1 cellular context compared by ENCODE assay signal in genomic region chr12:53500776-53501614, GRCh38.
TF ChIP-seq lines count a peak whose summit lies in the region.

Gene TARBP2 (plus strand): TSS chr12:53501283. CDS start chr12:53501409, 126 bp downstream.

TF ChIP-seq in HEK293, 187 proteins besides CTCF, POLR2A, EP300 and RAD21 (continued from another document):
- TF ChIP-seq ZNF639 (tag by site-specific recombination; IDR thresholded peaks at IDR 0.05), result peak; percentile 85
- TF ChIP-seq ZNF48 (tag by site-specific recombination; IDR thresholded peaks at IDR 0.05), result no peak
- peak; percentile 60; the same call in 1 of the 2 replicates for TF ChIP-seq KLF9 (tag by site-specific recombination; IDR thresholded peaks at IDR 0.05; ENCODE audit: low read depth)
- TF ChIP-seq KLF10 (tag by site-specific recombination; IDR thresholded peaks at IDR 0.05), result 0 out of 2 replicates have a peak, but pooled peaks have one; percentile 49
- no peak for TF ChIP-seq RBAK (tag by site-specific recombination; IDR thresholded peaks at IDR 0.05)
- TF ChIP-seq KLF8 (tag by site-specific recombination; IDR thresholded peaks at IDR 0.05), result peak; percentile 89
- TF ChIP-seq ZNF174 (tag by site-specific recombination; IDR thresholded peaks at IDR 0.05), result no peak
- TF ChIP-seq ZNF140 (tag by site-specific recombination; IDR thresholded peaks at IDR 0.05), result no peak
- no peak for TF ChIP-seq BCL6B (tag by site-specific recombination; IDR thresholded peaks at IDR 0.05)
- TF ChIP-seq ZNF112 (tag by site-specific recombination; IDR thresholded peaks at IDR 0.05), result no peak
- no peak for TF ChIP-seq ZNF791 (tag by site-specific recombination; IDR thresholded peaks at IDR 0.05)
- peak; percentile 100 for TF ChIP-seq ZNF76 (tag by site-specific recombination; IDR thresholded peaks at IDR 0.05; ENCODE audit: borderline replicate concordance, low read depth)
- TF ChIP-seq SALL2 (tag by site-specific recombination; IDR thresholded peaks at IDR 0.05; ENCODE audit: borderline replicate concordance), result no peak
- TF ChIP-seq ZNF19 (tag by site-specific recombination; IDR thresholded peaks at IDR 0.05; ENCODE audit: low read depth), result no peak
- TF ChIP-seq ZNF184 (tag by site-specific recombination; IDR thresholded peaks at IDR 0.05), result no peak
- no peak for TF ChIP-seq SCRT1 (tag by site-specific recombination; IDR thresholded peaks at IDR 0.05; ENCODE audit: borderline replicate concordance)
- no peak for TF ChIP-seq ZNF664 (tag by site-specific recombination; IDR thresholded peaks at IDR 0.05)
- no peak for TF ChIP-seq ZNF585B (tag by site-specific recombination; IDR thresholded peaks at IDR 0.05)
- TF ChIP-seq ZNF658 (tag by site-specific recombination; IDR thresholded peaks at IDR 0.05), result no peak
- no peak for TF ChIP-seq ZNF514 (tag by site-specific recombination; IDR thresholded peaks at IDR 0.05)
- no peak for TF ChIP-seq ZNF624 (tag by site-specific recombination; IDR thresholded peaks at IDR 0.05)
- no peak for TF ChIP-seq REPIN1 (tag by site-specific recombination; IDR thresholded peaks at IDR 0.05; ENCODE audit: low read depth)
- no peak for TF ChIP-seq ZNF169 (tag by site-specific recombination; IDR thresholded peaks at IDR 0.05)
- no peak for TF ChIP-seq ZNF837 (tag by site-specific recombination; IDR thresholded peaks at IDR 0.05)
- no peak for TF ChIP-seq OSR2 (tag by site-specific recombination; IDR thresholded peaks at IDR 0.05)
- peak; percentile 87 for TF ChIP-seq ZBTB48 (tag by site-specific recombination; IDR thresholded peaks at IDR 0.05)
- TF ChIP-seq ZNF610 (tag by site-specific recombination; IDR thresholded peaks at IDR 0.05; ENCODE audit: borderline replicate concordance), result peak; percentile 90
- peak; percentile 94 for TF ChIP-seq ZFHX2 (tag by site-specific recombination; conservative IDR thresholded peaks at IDR 0.05)
- no peak for TF ChIP-seq ZNF214 (tag by site-specific recombination; IDR thresholded peaks at IDR 0.05; ENCODE audit: borderline replicate concordance)
- no peak for TF ChIP-seq ZNF266 (tag by site-specific recombination; IDR thresholded peaks at IDR 0.05; ENCODE audit: low read depth)
- no peak for TF ChIP-seq ZNF768 (tag by site-specific recombination; IDR thresholded peaks at IDR 0.05)
- no peak for TF ChIP-seq REST (tag by site-specific recombination; IDR thresholded peaks at IDR 0.05)
- no peak for TF ChIP-seq ZNF221 (tag by site-specific recombination; IDR thresholded peaks at IDR 0.05; ENCODE audit: borderline replicate concordance)
- peak; percentile 94 for TF ChIP-seq ZNF2 (tag by site-specific recombination; IDR thresholded peaks at IDR 0.05)
- TF ChIP-seq SP7 (tag by site-specific recombination; IDR thresholded peaks at IDR 0.05), result peak; percentile 88
- TF ChIP-seq ZNF324 (tag by site-specific recombination; IDR thresholded peaks at IDR 0.05), result peak; percentile 98; the same call in 1 of the 2 replicates
- TF ChIP-seq ZBTB20 (tag by site-specific recombination; IDR thresholded peaks at IDR 0.05), result peak; percentile 99
- peak; percentile 100 for TF ChIP-seq ZNF580 (tag by site-specific recombination; IDR thresholded peaks at IDR 0.05)
- TF ChIP-seq EGR2 (tag by site-specific recombination; IDR thresholded peaks at IDR 0.05; ENCODE audit: low read depth), result peak; percentile 87
- no peak for TF ChIP-seq ZNF223 (tag by site-specific recombination; IDR thresholded peaks at IDR 0.05)
- no peak for TF ChIP-seq ZNF510 (tag by site-specific recombination; IDR thresholded peaks at IDR 0.05; ENCODE audit: insufficient replicate concordance)
- no peak for TF ChIP-seq ZNF416 (tag by site-specific recombination; IDR thresholded peaks at IDR 0.05)
- TF ChIP-seq ZBTB6 (tag by site-specific recombination; IDR thresholded peaks at IDR 0.05), result no peak
- peak; percentile 82 for TF ChIP-seq ZBTB11 (tag by site-specific recombination; conservative IDR thresholded peaks at IDR 0.05; ENCODE audit: low read depth)
- no peak for TF ChIP-seq ZNF623 (tag by site-specific recombination; IDR thresholded peaks at IDR 0.05)
- TF ChIP-seq ZBTB1 (tag by site-specific recombination; IDR thresholded peaks at IDR 0.05), result no peak
- no peak; the same call in 1 of the 2 replicates for TF ChIP-seq ZNF398 (tag by site-specific recombination; IDR thresholded peaks at IDR 0.05)
- TF ChIP-seq ZNF626 (tag by site-specific recombination; IDR thresholded peaks at IDR 0.05), result no peak
- no peak for TF ChIP-seq ZNF747 (tag by site-specific recombination; IDR thresholded peaks at IDR 0.05)
- no peak for TF ChIP-seq PRDM1 (tag by site-specific recombination; IDR thresholded peaks at IDR 0.05)
- TF ChIP-seq ZFP37 (tag by site-specific recombination; IDR thresholded peaks at IDR 0.05), result peak; percentile 98; the same call in 1 of the 2 replicates
- no peak for TF ChIP-seq ZNF292 (tag by site-specific recombination; IDR thresholded peaks at IDR 0.05; ENCODE audit: borderline replicate concordance, low read depth)
